ENCODE assay signal across 12 cellular contexts in genomic region chr4:76459291-76459723, GRCh38. TPM values are rescaled to one million over a fixed set of nuclear protein-coding genes. Genes with fewer than 3 reads are reported as not detected.
A peak's percentile ranks its signal among the peaks of the same experiment; 100 is the strongest.
DNase-seq lines count a peak whose midpoint lies in the region; ATAC-seq and TF ChIP-seq lines count a peak whose summit lies in the region.
"Had no signal": no experiment of that assay in that cellular context is flagged by ENCODE, and none has a peak within 500 bp of the region (broad histone marks: within the 10 kb centered on the region; RNA-seq: fewer than 3 reads in every experiment).

No MANE protein-coding gene starts in this region.

- H3K4me1 Mint-ChIP-seq in endothelial cell (ENCODE audit: unreplicated experiment), result peaks cover 6% of the 10 kb centered on the region
- H3K4me1 Mint-ChIP-seq: T-cell had no signal

- H3K36me3 ChIP-seq in lower lobe of right lung (no peaks in the 10 kb centered on the region), uterus (no peaks in the 10 kb centered on the region), OCI-LY7 (ENCODE audit: insufficient read depth, low read length) (no peaks in the 10 kb centered on the region)

- no peaks in the 10 kb centered on the region for H3K9me2 ChIP-seq in OCI-LY7 (ENCODE audit: insufficient read depth, low read length)

- peaks cover 10% of the 10 kb centered on the region for H3K36me3 Mint-ChIP-seq in endothelial cell (ENCODE audit: low read depth, unreplicated experiment)
- H3K36me3 Mint-ChIP-seq: T-cell had no signal

- ATAC-seq in Right ventricle myocardium inferior (peak; percentile 59), lower lobe of right lung (peak in 1 of 2 donors; percentile 68)
- ATAC-seq: T-cell had no signal

- no peaks in the 10 kb centered on the region for H3K27me3 Mint-ChIP-seq in endothelial cell (ENCODE audit: unreplicated experiment)

- H3K4me3 ChIP-seq in lower lobe of right lung (no peak overlapping the region), uterus (no peak overlapping the region), OCI-LY7 (ENCODE audit: low read depth, low read length, poor library complexity, severe bottlenecking) (no peak overlapping the region)

- H3K4me1 ChIP-seq in lower lobe of right lung, result no peaks in the 10 kb centered on the region
- H3K4me1 ChIP-seq in uterus, result no peaks in the 10 kb centered on the region
- no peaks in the 10 kb centered on the region for H3K4me1 ChIP-seq in OCI-LY7 (ENCODE audit: insufficient read depth, low read length, poor library complexity, severe bottlenecking)

- TF ChIP-seq CTCF in endothelial cell (IDR thresholded peaks at IDR 0.05; ENCODE audit: unreplicated experiment) (no peak), lower lobe of right lung (IDR thresholded peaks at IDR 0.05) (no peak), uterus (IDR thresholded peaks at IDR 0.05) (no peak), OCI-LY7 (conservative IDR thresholded peaks at IDR 0.05; ENCODE audit: low read length) (no peak)

- no peaks in the 10 kb centered on the region for H3K79me2 ChIP-seq in OCI-LY7 (ENCODE audit: insufficient read depth, low read depth, low read length)

- intact Hi-C loops in Right ventricle myocardium inferior (cut with DNase I), result no loop called here
- intact Hi-C loops in cardiac septum (cut with DNase I), result no loop called here
- intact Hi-C loops in lower lobe of right lung (cut with DNase I), result no loop called here
- intact Hi-C loops in uterus (cut with DNase I; ENCODE audit: low total_unique reads), result no loop called here
- intact Hi-C loops in OCI-LY7 (cut with micrococcal nuclease; ENCODE audit: unreplicated experiment), result no loop called here

- BruUV-seq in OCI-LY7 (replicated peaks; lab: Mats Ljungman, UMichigan), result no TSS peak

- no peak overlapping the region for H2AFZ ChIP-seq in OCI-LY7 (ENCODE audit: low read length)

- H3K27ac ChIP-seq in lower lobe of right lung (peak overlapping the region; percentile 34), uterus (no peak overlapping the region), OCI-LY7 (ENCODE audit: low read depth, low read length, poor library complexity, severe bottlenecking) (no peak overlapping the region)

- no peaks in the 10 kb centered on the region for H4K20me1 ChIP-seq in OCI-LY7 (ENCODE audit: insufficient read depth, low read length)

- H3K9me3 ChIP-seq in lower lobe of right lung (peaks cover 8% of the 10 kb centered on the region), uterus (no peaks in the 10 kb centered on the region), OCI-LY7 (ENCODE audit: low read length) (no peaks in the 10 kb centered on the region)

- no peak overlapping the region for H3K4me2 ChIP-seq in OCI-LY7 (ENCODE audit: low read length)

- peaks cover 6% of the 10 kb centered on the region for H3K9me3 Mint-ChIP-seq in endothelial cell (ENCODE audit: unreplicated experiment)

- CTCF ChIA-PET in OCI-LY7 (lab: Charles Lee; ENCODE audit: unreplicated experiment), result no interaction called here

- POLR2A ChIA-PET in OCI-LY7 (lab: Charles Lee), result no interaction called here

- DNase-seq in Right ventricle myocardium inferior (ENCODE audit: missing footprints) (no peak), cardiac septum (ENCODE audit: low spot score) (no peak), endothelial cell (ENCODE audit: low spot score) (peak; percentile 26), lower lobe of right lung (no peak), occipital lobe (lab: John Stamatoyannopoulos, UW) (no peak), uterus (no peak), OCI-LY7 (ENCODE audit: low spot score) (no peak)
- no peak for DNase-seq in activated CD4-positive, alpha-beta T cell treated with anti-CD3 and anti-CD28 coated beads for 1 hour
- DNase-seq: NCI-H187 treated with DMSO at 0.1 percent for 48 hours; stimulated activated CD4-positive, alpha-beta T cell treated with anti-CD3 and anti-CD28 coated beads, Interleukin-2, amount 100 ng/mL, for 48 hours; T-cell had no signal

- peaks cover 6% of the 10 kb centered on the region for H3K27me3 ChIP-seq in lower lobe of right lung (ENCODE audit: low read depth)
- H3K27me3 ChIP-seq in uterus, result no peaks in the 10 kb centered on the region

- H3K27ac Mint-ChIP-seq in endothelial cell (ENCODE audit: unreplicated experiment), result peak overlapping the region; percentile 90
- H3K27ac Mint-ChIP-seq: activated T-helper 1 cell treated with anti-CD3 and anti-CD28 coated beads, Interleukin-12 subunit alpha, Interleukin-12 subunit beta, Interleukin-2, Interleukin-4 antibody, amounts not matched to agents 30 ng/mL and 10 ng/mL and 1 ng/mL, durations not matched to agents 14 hours and 24 hours and 36 hours; T-cell had no signal

- no peak overlapping the region for H3K4me3 Mint-ChIP-seq in endothelial cell (ENCODE audit: unreplicated experiment)
- H3K4me3 Mint-ChIP-seq: activated T-helper 1 cell treated with anti-CD3 and anti-CD28 coated beads, Interleukin-12 subunit alpha, Interleukin-12 subunit beta, Interleukin-2, Interleukin-4 antibody, amounts not matched to agents 30 ng/mL and 10 ng/mL and 1 ng/mL, durations not matched to agents 14 hours and 24 hours and 36 hours; T-cell had no signal

- TF ChIP-seq POLR2A in uterus (IDR thresholded peaks at IDR 0.05), result no peak

RNA-seq across cellular contexts. Expression of gene SHROOM3, which starts 24.3 kb away (rescaled TPM):
- total RNA-seq in Right ventricle myocardium inferior, result 15.2 TPM
- total RNA-seq in cardiac septum, result 25.0 TPM
- 7.9 TPM for total RNA-seq in endothelial cell (ENCODE audit: unreplicated experiment)
- 62.0 TPM for total RNA-seq in lower lobe of right lung
- 17.8 TPM for total RNA-seq in occipital lobe
- total RNA-seq in uterus, result 10 to 100 TPM in 1 of 4 donors, 1 to 10 TPM in 3; 1.5 to 24.1 (median 3.4) TPM
- not detected in 2 replicates for total RNA-seq in OCI-LY7 (2014; rRNA removed; shearing (Covaris generic))
- total RNA-seq in OCI-LY7 (2022), result not detected in 2 replicates

RNA-seq across cellular contexts. Expression of gene CCDC158, which starts 38.4 kb away (rescaled TPM):
- total RNA-seq in Right ventricle myocardium inferior (0.16 TPM), cardiac septum (0.81 TPM), endothelial cell (ENCODE audit: unreplicated experiment) (not detected), lower lobe of right lung (0.74 TPM), occipital lobe (4.2 TPM), uterus (1 to 10 TPM in 1 of 4 donors, under 1 TPM in 2, not detected in 1; under 0.01 to 2.2 (median 0.34) TPM), OCI-LY7 (2022) (not detected in 2 replicates)
- total RNA-seq in OCI-LY7 (2014; rRNA removed; shearing (Covaris generic)), result not detected in 2 replicates
- total RNA-seq: activated T-helper 1 cell treated with anti-CD3 and anti-CD28 coated beads, Interleukin-12 subunit alpha, Interleukin-12 subunit beta, Interleukin-2, Interleukin-4 antibody, amounts not matched to agents 30 ng/mL and 10 ng/mL and 1 ng/mL, durations not matched to agents 14 hours and 24 hours and 36 hours; T-cell had no signal
